In the genomic region with DNA sequence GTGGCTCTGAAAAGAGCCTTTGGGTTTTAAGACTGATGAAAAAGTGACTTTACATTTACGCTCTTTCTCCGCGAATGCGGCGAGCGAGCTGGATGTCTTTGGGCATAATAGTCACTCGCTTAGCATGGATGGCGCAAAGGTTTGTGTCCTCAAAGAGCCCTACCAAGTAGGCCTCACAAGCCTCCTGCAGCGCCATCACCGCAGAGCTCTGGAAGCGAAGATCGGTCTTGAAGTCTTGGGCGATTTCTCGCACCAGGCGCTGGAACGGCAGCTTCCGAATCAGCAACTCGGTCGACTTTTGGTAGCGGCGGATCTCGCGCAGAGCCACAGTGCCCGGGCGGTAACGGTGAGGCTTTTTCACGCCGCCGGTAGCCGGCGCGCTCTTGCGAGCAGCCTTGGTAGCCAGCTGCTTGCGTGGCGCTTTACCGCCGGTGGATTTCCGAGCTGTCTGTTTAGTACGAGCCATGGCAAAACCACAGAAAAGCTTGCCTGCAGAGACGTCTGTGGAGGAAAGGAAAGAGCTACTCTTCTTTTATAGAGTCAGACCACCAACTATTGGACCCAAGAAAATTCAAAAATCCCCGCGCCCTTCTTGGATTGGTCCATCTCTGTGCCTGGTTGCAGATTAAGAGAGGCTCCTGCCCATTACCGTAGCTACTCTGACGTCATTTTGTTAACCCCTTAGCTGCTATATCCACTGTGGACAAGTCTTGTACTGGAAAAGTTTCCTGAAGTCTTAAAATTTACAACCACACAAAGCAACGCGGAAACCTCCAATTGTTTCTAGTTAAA, we compare ENCODE assay signal across 1 cellular context.
TF ChIP-seq lines count a peak whose summit lies in the region.

No MANE protein-coding gene starts in this region.

TF ChIP-seq in HEK293, 187 proteins besides CTCF, POLR2A, EP300 and RAD21 (continued from another document):
- TF ChIP-seq ZNF280D (tag by site-specific recombination; IDR thresholded peaks at IDR 0.05) (no peak), ZNF544 (tag by site-specific recombination; IDR thresholded peaks at IDR 0.05) (no peak), ZNF341 (tag by site-specific recombination; IDR thresholded peaks at IDR 0.05; ENCODE audit: low read depth) (peak; percentile 63; the same call in 1 of the 2 replicates), BCL11A (tag by site-specific recombination; IDR thresholded peaks at IDR 0.05; ENCODE audit: low read depth) (no peak), ZNF792 (tag by site-specific recombination; IDR thresholded peaks at IDR 0.05) (0 out of 2 replicates have a peak, but pooled peaks have one; percentile 55), ZNF202 (tag by site-specific recombination; IDR thresholded peaks at IDR 0.05; ENCODE audit: borderline replicate concordance) (no peak), OSR2 (tag by site-specific recombination; IDR thresholded peaks at IDR 0.05) (peak; percentile 83), ZNF404 (tag by site-specific recombination; IDR thresholded peaks at IDR 0.05) (no peak), ZNF175 (tag by site-specific recombination; IDR thresholded peaks at IDR 0.05) (no peak), SALL2 (tag by site-specific recombination; IDR thresholded peaks at IDR 0.05; ENCODE audit: borderline replicate concordance) (no peak), IKZF3 (tag by site-specific recombination; IDR thresholded peaks at IDR 0.05) (peak; percentile 71; the same call in 1 of the 2 replicates), ZNF302 (tag by site-specific recombination; IDR thresholded peaks at IDR 0.05; ENCODE audit: low read depth) (no peak), ZNF76 (tag by site-specific recombination; IDR thresholded peaks at IDR 0.05; ENCODE audit: borderline replicate concordance, low read depth) (no peak; the same call in 1 of the 2 replicates), ZNF16 (tag by site-specific recombination; IDR thresholded peaks at IDR 0.05; ENCODE audit: low read depth) (0 out of 2 replicates have a peak, but pooled peaks have one; percentile 8), ZNF223 (tag by site-specific recombination; IDR thresholded peaks at IDR 0.05) (no peak), ZNF266 (tag by site-specific recombination; IDR thresholded peaks at IDR 0.05; ENCODE audit: low read depth) (no peak)
